ENCODE assay signal across 27 cellular contexts in the genomic region with DNA sequence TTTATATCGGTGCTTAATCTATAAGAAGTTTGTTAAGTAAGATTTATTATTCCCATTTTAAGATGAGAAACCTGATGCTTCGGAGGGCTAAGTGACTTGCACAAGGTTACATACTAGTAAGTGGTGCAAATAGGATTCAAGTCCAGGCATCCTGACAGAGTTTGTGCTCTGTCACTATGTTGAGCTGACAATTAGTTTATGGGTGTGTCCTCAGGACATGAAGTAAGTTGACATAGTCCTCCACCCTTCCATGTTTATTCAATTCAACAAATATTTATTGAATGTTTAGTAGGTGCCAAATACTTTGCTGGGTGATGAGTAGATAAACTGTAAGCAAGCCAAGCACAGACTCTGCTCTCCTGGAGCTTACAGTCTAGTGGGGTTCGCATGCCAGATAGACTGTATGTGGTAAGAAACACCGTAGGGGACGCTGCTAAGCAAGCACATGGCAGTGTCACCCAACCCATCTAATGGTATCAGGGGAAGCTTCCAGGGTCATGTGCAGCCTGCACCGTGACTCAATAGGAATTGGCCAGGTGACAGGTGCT.
DNase-seq lines count a peak whose midpoint lies in the region; ATAC-seq and TF ChIP-seq lines count a peak whose summit lies in the region.
"Had no signal": no experiment of that assay in that cellular context is flagged by ENCODE, and none has a peak within 500 bp of the region (broad histone marks: within the 10 kb centered on the region; RNA-seq: fewer than 3 reads in every experiment).

No MANE protein-coding gene starts in this region.

- ATAC-seq in left lung (peak; percentile 42), HG03108 (IDR thresholded peaks at IDR 0.05; ENCODE audit: unreplicated experiment) (no peak)
- ATAC-seq: A549, HepG2 had no signal

- H3K27me3 ChIP-seq in left lung, result no peaks in the 10 kb centered on the region
- H3K27me3 ChIP-seq: BLaER1 treated with 17β-estradiol and CSF1 and Interleukin-3, amounts not matched to agents 10 nM and 100 nM; SJSA1 had no signal

- H3K27ac ChIP-seq in HEK293 (ENCODE audit: extremely low read depth, low read depth, low read length) (no peak overlapping the region), left lung (no peak overlapping the region)
- H3K27ac ChIP-seq: A549; BLaER1 treated with 17β-estradiol and CSF1 and Interleukin-3, amounts not matched to agents 10 nM and 100 nM; GM23248; SJSA1 had no signal

- H3K36me3 ChIP-seq in HEK293 (ENCODE audit: control insufficient read depth in 2 of 2, insufficient read depth in 1 of 2, low read length in 2 of 2) (no peaks in the 10 kb centered on the region), left lung (no peaks in the 10 kb centered on the region)
- H3K36me3 ChIP-seq: BLaER1 treated with 17β-estradiol and CSF1 and Interleukin-3, amounts not matched to agents 10 nM and 100 nM; SJSA1 had no signal

- DNase-seq in NCI-H69 (lab: John Stamatoyannopoulos, UW), result peak; percentile 44
- no peak for DNase-seq in left lung
- DNase-seq in NCI-H526 treated with DMSO at 0.1 percent for 48 hours (lab: John Stamatoyannopoulos, UW), result no peak
- no peak for DNase-seq in cerebellar nuclear complex (lab: John Stamatoyannopoulos, UW)
- no peak for DNase-seq in stimulated activated naive CD4-positive, alpha-beta T cell treated with Interleukin-2 at 50 U/mL for 16 hours (lab: John Stamatoyannopoulos, UW)
- DNase-seq: AML-193; CD4-positive, alpha-beta T cell; COR-L47; DMS79; EL; GDM1; GM23248; H7; Karpas-422; NCI-H1092 treated with DMSO at 0.1 percent for 48 hours; NCI-H1436; NCI-H187; NCI-H446 treated with DMSO at 0.1 percent for 48 hours; NCI-H526; Right ventricle myocardium superior; RPMI8226 had no signal

- no peak for TF ChIP-seq CTCF in HEK293 (tag by site-specific recombination; IDR thresholded peaks at IDR 0.05)
- TF ChIP-seq CTCF in left lung (IDR thresholded peaks at IDR 0.05), result no peak

- H3K9me3 ChIP-seq in HEK293 (ENCODE audit: control insufficient read depth, insufficient read depth, low read depth, low read length) (no peaks in the 10 kb centered on the region), left lung (no peaks in the 10 kb centered on the region)
- H3K9me3 ChIP-seq: A549; BLaER1 treated with 17β-estradiol and CSF1 and Interleukin-3, amounts not matched to agents 10 nM and 100 nM; SJSA1 had no signal

- H3K4me3 ChIP-seq in HEK293 (ENCODE audit: low read depth, low read length) (no peak overlapping the region), left lung (no peak overlapping the region)
- H3K4me3 ChIP-seq: A549; BLaER1 treated with 17β-estradiol and CSF1 and Interleukin-3, amounts not matched to agents 10 nM and 100 nM; GM23248; SJSA1 had no signal

- POLR2A ChIA-PET in HEK293 (lab: Yijun Ruan, JAX), result no interaction called here

- intact Hi-C loops in left lung (cut with DNase I), result no loop called here

- no peaks in the 10 kb centered on the region for H3K4me1 ChIP-seq in HEK293 (ENCODE audit: control insufficient read depth, insufficient read depth, low read length)
- no peaks in the 10 kb centered on the region for H3K4me1 ChIP-seq in left lung
- H3K4me1 ChIP-seq: A549; BLaER1 treated with 17β-estradiol and CSF1 and Interleukin-3, amounts not matched to agents 10 nM and 100 nM; SJSA1 had no signal

- CTCF ChIA-PET in HEK293 (lab: Yijun Ruan, JAX), result no interaction called here

TF ChIP-seq in HEK293, 187 proteins besides CTCF, POLR2A, EP300 and RAD21:
- TF ChIP-seq GLIS1 (tag by site-specific recombination; IDR thresholded peaks at IDR 0.05) (peak; percentile 23; the same call in 1 of the 2 replicates), ZNF600 (tag by site-specific recombination; IDR thresholded peaks at IDR 0.05) (no peak)
- TF ChIP-seq, protein P1, sequence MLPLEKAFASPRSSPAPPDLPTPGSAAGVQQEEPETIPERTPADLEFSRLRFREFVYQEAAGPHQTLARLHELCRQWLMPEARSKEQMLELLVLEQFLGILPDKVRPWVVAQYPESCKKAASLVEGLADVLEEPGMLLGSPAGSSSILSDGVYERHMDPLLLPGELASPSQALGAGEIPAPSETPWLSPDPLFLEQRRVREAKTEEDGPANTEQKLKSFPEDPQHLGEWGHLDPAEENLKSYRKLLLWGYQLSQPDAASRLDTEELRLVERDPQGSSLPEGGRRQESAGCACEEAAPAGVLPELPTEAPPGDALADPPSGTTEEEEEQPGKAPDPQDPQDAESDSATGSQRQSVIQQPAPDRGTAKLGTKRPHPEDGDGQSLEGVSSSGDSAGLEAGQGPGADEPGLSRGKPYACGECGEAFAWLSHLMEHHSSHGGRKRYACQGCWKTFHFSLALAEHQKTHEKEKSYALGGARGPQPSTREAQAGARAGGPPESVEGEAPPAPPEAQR (tag by site-specific recombination; IDR thresholded peaks at IDR 0.05), result no peak
